Comparison of ENCODE assay signal across 26 cellular contexts in genomic region chr15:59035157-59035556, GRCh38.
"Had no signal": no experiment of that assay in that cellular context is flagged by ENCODE, and none has a peak within 500 bp of the region (broad histone marks: within the 10 kb centered on the region; RNA-seq: fewer than 3 reads in every experiment).

No MANE protein-coding gene starts in this region.

- H3K4me1 ChIP-seq: SJSA1 had no signal

- DNase-seq: activated CD4-positive, alpha-beta T cell treated with anti-CD3 and anti-CD28 coated beads for 48 hours; activated CD4-positive, alpha-beta T cell treated with anti-CD3 and anti-CD28 coated beads, Interleukin-2, amount 50 U/mL, for 4 hours; activated CD4-positive, CD25-positive, alpha-beta regulatory T cell treated with anti-CD3 and anti-CD28 coated beads, Interleukin-2, amount 50 U/mL, for 72 hours; activated CD8-positive, alpha-beta memory T cell treated with anti-CD3 and anti-CD28 coated beads, Interleukin-2, amount 50 U/mL, for 48 hours; activated CD8-positive, alpha-beta T cell treated with anti-CD3 and anti-CD28 coated beads, Interleukin-2, amount 10 ng/mL, durations not matched to agents 7 days and 5 days; activated naive CD4-positive, alpha-beta T cell treated with anti-CD3 and anti-CD28 coated beads, Interleukin-2, amount 50 U/mL, for 16 hours; activated T-cell treated with anti-CD3 and anti-CD28 coated beads, Interleukin-2, amount 50 U/mL, for 1 hour; amygdala; MM.1S; NCI-H1105; NCI-H1436; NCI-H1694 treated with DMSO at 0.1 percent for 48 hours; NCI-H2029 treated with DMSO at 0.1 percent for 48 hours; NCI-H345; NCI-H510A; NCI-H69; NK-92 treated with Interleukin-12 subunit alpha and Interleukin-12 subunit beta, amount 100 ng/mL, for 24 hours; SHP77; SW 1271 had no signal

- H3K9me3 Mint-ChIP-seq: central memory CD8-positive, alpha-beta T cell had no signal

- H3K27me3 Mint-ChIP-seq: brain; central memory CD8-positive, alpha-beta T cell had no signal

- H3K4me3 Mint-ChIP-seq: activated CD8-positive, alpha-beta T cell treated with anti-CD3 and anti-CD28 coated beads, Interleukin-2, amount 10 ng/mL, durations not matched to agents 7 days and 5 days; brain; central memory CD8-positive, alpha-beta T cell; T-helper 2 cell treated with Interferon-gamma antibody and Interleukin-4, amounts not matched to agents 5 μg/mL and 100 μg/mL, for 36 hours had no signal

- FAIRE-seq: astrocyte, RCC 7860 had no signal

- H3K27ac Mint-ChIP-seq: activated CD8-positive, alpha-beta T cell treated with anti-CD3 and anti-CD28 coated beads, Interleukin-2, amount 10 ng/mL, durations not matched to agents 7 days and 5 days; brain; T-helper 2 cell treated with Interferon-gamma antibody and Interleukin-4, amounts not matched to agents 5 μg/mL and 100 μg/mL, for 36 hours had no signal

- ATAC-seq: activated CD8-positive, alpha-beta T cell treated with anti-CD3 and anti-CD28 coated beads, Interleukin-2, amount 10 ng/mL, durations not matched to agents 7 days and 5 days; SK-N-SH treated with all-trans-retinoic acid at 6 μM for 48 hours had no signal

- H3K4me3 ChIP-seq: SJSA1 had no signal

- H3K27me3 ChIP-seq: SJSA1 had no signal

- H3K27ac ChIP-seq: SJSA1 had no signal

- H3K9me3 ChIP-seq: SJSA1 had no signal
